ENCODE assay signal across 10 cellular contexts in genomic region chr11:64776425-64776824, GRCh38. TPM values are rescaled to one million over a fixed set of nuclear protein-coding genes. Genes with fewer than 3 reads are reported as not detected.
DNase-seq lines count a peak whose midpoint lies in the region; ATAC-seq lines count a peak whose summit lies in the region.
"Had no signal": no experiment of that assay in that cellular context is flagged by ENCODE, and none has a peak within 500 bp of the region (broad histone marks: within the 10 kb centered on the region; RNA-seq: fewer than 3 reads in every experiment).

No MANE protein-coding gene starts in this region.

- DNase-seq in activated CD4-positive, alpha-beta T cell treated with anti-CD3 and anti-CD28 coated beads, Interleukin-2, amount 10 ng/mL, durations not matched to agents 24 days and 14 days = no peak
- DNase-seq in activated CD4-positive, alpha-beta T cell treated with anti-CD3 and anti-CD28 coated beads, Interleukin-2, amount 50 U/mL, for 4 hours = no peak
- no peak for DNase-seq in activated T-helper 1 cell treated with anti-CD3 and anti-CD28 coated beads, Interleukin-12 subunit alpha, Interleukin-12 subunit beta, Interleukin-2, Interleukin-4 antibody, amounts not matched to agents 30 ng/mL and 10 ng/mL and 1 ng/mL, durations not matched to agents 14 hours and 24 hours and 36 hours (ENCODE audit: low spot score)
- DNase-seq in stimulated activated naive CD8-positive, alpha-beta T cell treated with anti-CD3 and anti-CD28 coated beads, Interleukin-15, amount 100 ng/mL, for 72 hours = no peak
- no peak for DNase-seq in DMS153 (lab: John Stamatoyannopoulos, UW)
- DNase-seq: NCI-H2107, occipital lobe had no signal

- H3K9me3 ChIP-seq in iPS-18c (ENCODE audit: control insufficient read depth, insufficient read depth, low read length) = no peaks in the 10 kb centered on the region

- H3K4me3 Mint-ChIP-seq in activated CD4-positive, alpha-beta T cell treated with anti-CD3 and anti-CD28 coated beads, Interleukin-2, amount 10 ng/mL, durations not matched to agents 24 days and 14 days = peak overlapping the region; percentile 94
- H3K4me3 Mint-ChIP-seq in activated T-helper 1 cell treated with anti-CD3 and anti-CD28 coated beads, Interleukin-12 subunit alpha, Interleukin-12 subunit beta, Interleukin-2, Interleukin-4 antibody, amounts not matched to agents 30 ng/mL and 10 ng/mL and 1 ng/mL, durations not matched to agents 14 hours and 24 hours and 36 hours = peak overlapping the region; percentile 87
- peak overlapping the region; percentile 87 for H3K4me3 Mint-ChIP-seq in stimulated activated naive CD8-positive, alpha-beta T cell treated with anti-CD3 and anti-CD28 coated beads, Interleukin-15, amount 100 ng/mL, for 72 hours

- peaks cover 71% of the 10 kb centered on the region for H3K4me1 Mint-ChIP-seq in activated CD4-positive, alpha-beta T cell treated with anti-CD3 and anti-CD28 coated beads, Interleukin-2, amount 10 ng/mL, durations not matched to agents 24 days and 14 days
- H3K4me1 Mint-ChIP-seq in activated T-helper 1 cell treated with anti-CD3 and anti-CD28 coated beads, Interleukin-12 subunit alpha, Interleukin-12 subunit beta, Interleukin-2, Interleukin-4 antibody, amounts not matched to agents 30 ng/mL and 10 ng/mL and 1 ng/mL, durations not matched to agents 14 hours and 24 hours and 36 hours (ENCODE audit: low read depth) = peaks cover 80% of the 10 kb centered on the region
- H3K4me1 Mint-ChIP-seq in stimulated activated naive CD8-positive, alpha-beta T cell treated with anti-CD3 and anti-CD28 coated beads, Interleukin-15, amount 100 ng/mL, for 72 hours = peaks cover 83% of the 10 kb centered on the region

- no peaks in the 10 kb centered on the region for H3K27me3 Mint-ChIP-seq in activated CD4-positive, alpha-beta T cell treated with anti-CD3 and anti-CD28 coated beads, Interleukin-2, amount 10 ng/mL, durations not matched to agents 24 days and 14 days
- peaks cover 2% of the 10 kb centered on the region for H3K27me3 Mint-ChIP-seq in activated T-helper 1 cell treated with anti-CD3 and anti-CD28 coated beads, Interleukin-12 subunit alpha, Interleukin-12 subunit beta, Interleukin-2, Interleukin-4 antibody, amounts not matched to agents 30 ng/mL and 10 ng/mL and 1 ng/mL, durations not matched to agents 14 hours and 24 hours and 36 hours (ENCODE audit: insufficient read depth)
- no peaks in the 10 kb centered on the region for H3K27me3 Mint-ChIP-seq in stimulated activated naive CD8-positive, alpha-beta T cell treated with anti-CD3 and anti-CD28 coated beads, Interleukin-15, amount 100 ng/mL, for 72 hours

- intact Hi-C loops in activated CD4-positive, alpha-beta T cell treated with anti-CD3 and anti-CD28 coated beads, Interleukin-2, amount 10 ng/mL, durations not matched to agents 24 days and 14 days (cut with micrococcal nuclease) = loop anchor here (5.0 kb wide), 3 partner anchors 336 to 1296 kb away; partner anchors contain the start of genes ESRRA, PACS1 and TM7SF2
- intact Hi-C loops in activated T-helper 1 cell treated with anti-CD3 and anti-CD28 coated beads, Interleukin-12 subunit alpha, Interleukin-12 subunit beta, Interleukin-2, Interleukin-4 antibody, amounts not matched to agents 30 ng/mL and 10 ng/mL and 1 ng/mL, durations not matched to agents 14 hours and 24 hours and 36 hours (cut with micrococcal nuclease) = loop anchor here (2.0 to 5.0 kb wide), 4 partner anchors 14 to 838 kb away; partner anchors contain the start of genes MAP3K11, PCNX3, SNX15 and ZNHIT2

- H3K36me3 Mint-ChIP-seq in activated CD4-positive, alpha-beta T cell treated with anti-CD3 and anti-CD28 coated beads, Interleukin-2, amount 10 ng/mL, durations not matched to agents 24 days and 14 days (ENCODE audit: low read depth) = peaks cover 63% of the 10 kb centered on the region
- peaks cover 58% of the 10 kb centered on the region for H3K36me3 Mint-ChIP-seq in activated T-helper 1 cell treated with anti-CD3 and anti-CD28 coated beads, Interleukin-12 subunit alpha, Interleukin-12 subunit beta, Interleukin-2, Interleukin-4 antibody, amounts not matched to agents 30 ng/mL and 10 ng/mL and 1 ng/mL, durations not matched to agents 14 hours and 24 hours and 36 hours (ENCODE audit: low read depth)

- H3K9me3 Mint-ChIP-seq in activated CD4-positive, alpha-beta T cell treated with anti-CD3 and anti-CD28 coated beads, Interleukin-2, amount 10 ng/mL, durations not matched to agents 24 days and 14 days = no peaks in the 10 kb centered on the region
- H3K9me3 Mint-ChIP-seq in activated T-helper 1 cell treated with anti-CD3 and anti-CD28 coated beads, Interleukin-12 subunit alpha, Interleukin-12 subunit beta, Interleukin-2, Interleukin-4 antibody, amounts not matched to agents 30 ng/mL and 10 ng/mL and 1 ng/mL, durations not matched to agents 14 hours and 24 hours and 36 hours = no peaks in the 10 kb centered on the region
- no peaks in the 10 kb centered on the region for H3K9me3 Mint-ChIP-seq in stimulated activated naive CD8-positive, alpha-beta T cell treated with anti-CD3 and anti-CD28 coated beads, Interleukin-15, amount 100 ng/mL, for 72 hours

- ATAC-seq in stimulated activated naive CD8-positive, alpha-beta T cell treated with anti-CD3 and anti-CD28 coated beads, Interleukin-15, amount 100 ng/mL, for 72 hours = no peak
- ATAC-seq in HG03457 (IDR thresholded peaks at IDR 0.05; ENCODE audit: unreplicated experiment) = no peak
- ATAC-seq in HG03521 (IDR thresholded peaks at IDR 0.05; ENCODE audit: unreplicated experiment) = no peak

- H3K27ac Mint-ChIP-seq in activated CD4-positive, alpha-beta T cell treated with anti-CD3 and anti-CD28 coated beads, Interleukin-2, amount 10 ng/mL, durations not matched to agents 24 days and 14 days = peak overlapping the region; percentile 78
- peak overlapping the region; percentile 67 for H3K27ac Mint-ChIP-seq in activated T-helper 1 cell treated with anti-CD3 and anti-CD28 coated beads, Interleukin-12 subunit alpha, Interleukin-12 subunit beta, Interleukin-2, Interleukin-4 antibody, amounts not matched to agents 30 ng/mL and 10 ng/mL and 1 ng/mL, durations not matched to agents 14 hours and 24 hours and 36 hours
- peak overlapping the region; percentile 42 to 95 for H3K27ac Mint-ChIP-seq in stimulated activated naive CD8-positive, alpha-beta T cell treated with anti-CD3 and anti-CD28 coated beads, Interleukin-15, amount 100 ng/mL, for 72 hours

- H3K4me3 ChIP-seq in iPS-18c (ENCODE audit: insufficient read depth, low read depth, low read length) = peak overlapping the region; percentile 49; the same call in 1 of the 2 replicates

RNA-seq across cellular contexts. Expression of gene SF1, which starts 1.9 kb away (rescaled TPM):
- 522 and 525 TPM in 2 replicates for total RNA-seq in activated CD4-positive, alpha-beta T cell treated with anti-CD3 and anti-CD28 coated beads, Interleukin-2, amount 10 ng/mL, durations not matched to agents 24 days and 14 days
- total RNA-seq in activated T-helper 1 cell treated with anti-CD3 and anti-CD28 coated beads, Interleukin-12 subunit alpha, Interleukin-12 subunit beta, Interleukin-2, Interleukin-4 antibody, amounts not matched to agents 30 ng/mL and 10 ng/mL and 1 ng/mL, durations not matched to agents 14 hours and 24 hours and 36 hours = 518 and 538 TPM in 2 replicates

RNA-seq across cellular contexts. Expression of gene PYGM, which starts 16.7 kb away (rescaled TPM):
- 2.4 and 3.1 TPM in 2 replicates for total RNA-seq in activated CD4-positive, alpha-beta T cell treated with anti-CD3 and anti-CD28 coated beads, Interleukin-2, amount 10 ng/mL, durations not matched to agents 24 days and 14 days
- 2.7 and 4.8 TPM in 2 replicates for total RNA-seq in activated T-helper 1 cell treated with anti-CD3 and anti-CD28 coated beads, Interleukin-12 subunit alpha, Interleukin-12 subunit beta, Interleukin-2, Interleukin-4 antibody, amounts not matched to agents 30 ng/mL and 10 ng/mL and 1 ng/mL, durations not matched to agents 14 hours and 24 hours and 36 hours

RNA-seq across cellular contexts. Expression of gene MAP4K2, which starts 26.6 kb away (rescaled TPM):
- 63.5 and 67.3 TPM in 2 replicates for total RNA-seq in activated CD4-positive, alpha-beta T cell treated with anti-CD3 and anti-CD28 coated beads, Interleukin-2, amount 10 ng/mL, durations not matched to agents 24 days and 14 days
- total RNA-seq in activated T-helper 1 cell treated with anti-CD3 and anti-CD28 coated beads, Interleukin-12 subunit alpha, Interleukin-12 subunit beta, Interleukin-2, Interleukin-4 antibody, amounts not matched to agents 30 ng/mL and 10 ng/mL and 1 ng/mL, durations not matched to agents 14 hours and 24 hours and 36 hours = 70.2 and 70.7 TPM in 2 replicates

RNA-seq across cellular contexts. Expression of gene RASGRP2, which starts 32.5 kb away (rescaled TPM):
- 13.4 and 14.5 TPM in 2 replicates for total RNA-seq in activated CD4-positive, alpha-beta T cell treated with anti-CD3 and anti-CD28 coated beads, Interleukin-2, amount 10 ng/mL, durations not matched to agents 24 days and 14 days
- total RNA-seq in activated T-helper 1 cell treated with anti-CD3 and anti-CD28 coated beads, Interleukin-12 subunit alpha, Interleukin-12 subunit beta, Interleukin-2, Interleukin-4 antibody, amounts not matched to agents 30 ng/mL and 10 ng/mL and 1 ng/mL, durations not matched to agents 14 hours and 24 hours and 36 hours = 15.8 and 19.5 TPM in 2 replicates

RNA-seq across cellular contexts. Expression of gene MEN1, which starts 33.9 kb away (rescaled TPM):
- 36.7 and 39.1 TPM in 2 replicates for total RNA-seq in activated CD4-positive, alpha-beta T cell treated with anti-CD3 and anti-CD28 coated beads, Interleukin-2, amount 10 ng/mL, durations not matched to agents 24 days and 14 days
- 39.6 and 43.8 TPM in 2 replicates for total RNA-seq in activated T-helper 1 cell treated with anti-CD3 and anti-CD28 coated beads, Interleukin-12 subunit alpha, Interleukin-12 subunit beta, Interleukin-2, Interleukin-4 antibody, amounts not matched to agents 30 ng/mL and 10 ng/mL and 1 ng/mL, durations not matched to agents 14 hours and 24 hours and 36 hours
